ENCODE assay signal across 27 cellular contexts in the genomic region with DNA sequence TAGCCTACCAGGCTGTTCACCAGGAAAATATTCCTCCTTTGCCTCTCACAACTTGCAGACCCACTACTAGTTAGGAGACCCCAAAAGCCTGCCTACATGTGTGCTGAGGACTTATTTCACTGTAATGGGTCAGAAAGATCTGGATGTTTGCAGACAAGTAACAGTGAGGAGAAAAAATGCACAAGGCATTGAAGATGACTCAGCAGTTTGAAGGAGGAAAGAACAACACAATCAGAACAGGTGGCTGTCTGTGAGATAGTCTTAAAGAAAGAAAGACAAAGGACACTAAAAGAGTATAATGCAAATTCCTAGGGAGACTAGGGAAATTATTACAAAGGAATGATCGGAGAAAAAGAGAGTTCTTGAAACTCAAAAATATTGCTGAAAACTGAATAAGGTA.
A peak's percentile ranks its signal among the peaks of the same experiment; 100 is the strongest.
DNase-seq lines count a peak whose midpoint lies in the region; ATAC-seq, FAIRE-seq and TF ChIP-seq lines count a peak whose summit lies in the region.
"Had no signal": no experiment of that assay in that cellular context is flagged by ENCODE, and none has a peak within 500 bp of the region (broad histone marks: within the 10 kb centered on the region; RNA-seq: fewer than 3 reads in every experiment).

No MANE protein-coding gene starts in this region.

- H2BK15ac ChIP-seq in H1 (ENCODE audit: low read length) = no peak overlapping the region

- H3K4me1 ChIP-seq in HepG2 (ENCODE audit: insufficient read depth, low read length) = no peaks in the 10 kb centered on the region
- H3K4me1 ChIP-seq in right lobe of liver = no peaks in the 10 kb centered on the region
- peaks cover 10% of the 10 kb centered on the region for H3K4me1 ChIP-seq in Loucy (ENCODE audit: insufficient read depth, low read length, poor library complexity, severe bottlenecking)
- peaks cover 0 to 5% (median under 1%) of the 10 kb centered on the region in 4 experiments; a peak in 2 of 7 replicates for H3K4me1 ChIP-seq in H1 (replicated peaks in 1 of 4; ENCODE audit: control insufficient read depth in 3 of 4, insufficient read depth in 4 of 4, low read length in 3 of 4)
- H3K4me1 ChIP-seq: ascending aorta, pancreas, SJCRH30 had no signal

- TF ChIP-seq RAD21 in HepG2 (CRISPR knock-in tag; IDR thresholded peaks at IDR 0.05) (no peak), H1 (IDR thresholded peaks at IDR 0.05 in 1 of 2, conservative IDR thresholded peaks at IDR 0.05 in 1 of 2; ENCODE audit: low read depth in 2 of 2, low read length in 2 of 2) (no peak)

- H2BK5ac ChIP-seq in H1 (ENCODE audit: low read depth, low read length) = peak overlapping the region; percentile 26; the same call in 1 of the 2 replicates

- no peaks in the 10 kb centered on the region for H3K9me3 ChIP-seq in HepG2 (ENCODE audit: low read length)
- H3K9me3 ChIP-seq in right lobe of liver = no peaks in the 10 kb centered on the region
- no peaks in the 10 kb centered on the region for H3K9me3 ChIP-seq in Loucy (ENCODE audit: insufficient read depth, low read depth, low read length)
- H3K9me3 ChIP-seq in H1 (ENCODE audit: insufficient read depth in 2 of 2, low read depth in 1 of 2, low read length in 1 of 2) = no peaks in the 10 kb centered on the region
- H3K9me3 ChIP-seq: ascending aorta, pancreas, SJCRH30 had no signal

- CTCF ChIA-PET in HepG2 (lab: Yijun Ruan, JAX; ENCODE audit: low intra/inter-chr PET ratio, low total read pairs) (no interaction called here), H1 (lab: Charles Lee; ENCODE audit: partially characterized antibody) (no interaction called here)

- no peaks in the 10 kb centered on the region for H3K36me3 ChIP-seq in HepG2 (replicated peaks in 1 of 2; ENCODE audit: control insufficient read depth in 1 of 2, insufficient read depth in 2 of 2, low read length in 2 of 2)
- H3K36me3 ChIP-seq in right lobe of liver = no peaks in the 10 kb centered on the region
- H3K36me3 ChIP-seq in Loucy (ENCODE audit: insufficient read depth, low read length) = no peaks in the 10 kb centered on the region
- H3K36me3 ChIP-seq in H1 (ENCODE audit: control insufficient read depth in 2 of 4, insufficient read depth in 4 of 4, low read length in 3 of 4) = no peaks in the 10 kb centered on the region
- H3K36me3 ChIP-seq: ascending aorta, pancreas, SJCRH30 had no signal

- H4K20me1 ChIP-seq in HepG2 (ENCODE audit: insufficient read depth, low read length) (no peaks in the 10 kb centered on the region), Loucy (ENCODE audit: insufficient read depth, low read length, poor library complexity, severe bottlenecking) (no peaks in the 10 kb centered on the region), H1 (replicated peaks in 1 of 2; ENCODE audit: control insufficient read depth in 1 of 2, insufficient read depth in 2 of 2, low read length in 2 of 2) (no peaks in the 10 kb centered on the region)

- TF ChIP-seq EP300 in HepG2 (IDR thresholded peaks at IDR 0.05; ENCODE audit: low read depth in 2 of 2, low read length in 2 of 2) = no peak
- no peak for TF ChIP-seq EP300 in HepG2 (CRISPR knock-in tag; IDR thresholded peaks at IDR 0.05; ENCODE audit: borderline replicate concordance)
- TF ChIP-seq EP300 in H1 (IDR thresholded peaks at IDR 0.05; ENCODE audit: borderline replicate concordance in 1 of 2, low read depth in 2 of 2, low read length in 2 of 2) = no peak

- H2BK12ac ChIP-seq in H1 (ENCODE audit: low read depth, low read length) = 0 out of 2 replicates have a peak overlapping the region, but pooled peaks have one; percentile 71

- intact Hi-C loops in HepG2 (cut with micrococcal nuclease; ENCODE audit: unreplicated experiment) = no loop called here
- intact Hi-C loops in right lobe of liver (cut with DNase I) = no loop called here

- H3K4me3 ChIP-seq in HepG2 (replicated peaks in 1 of 3; ENCODE audit: insufficient read depth in 1 of 3, low read depth in 2 of 3, low read length in 3 of 3) = no peak overlapping the region
- no peak overlapping the region for H3K4me3 ChIP-seq in right lobe of liver
- H3K4me3 ChIP-seq in Loucy (ENCODE audit: low read length, poor library complexity, severe bottlenecking) = no peak overlapping the region
- no peak overlapping the region for H3K4me3 ChIP-seq in H1 (ENCODE audit: extremely low read depth in 1 of 4, insufficient read depth in 2 of 4, low read depth in 3 of 4, low read length in 4 of 4)
- H3K4me3 ChIP-seq: ascending aorta, pancreas, SJCRH30 had no signal

- no peak overlapping the region; the same call in 1 of the 2 replicates for H2BK20ac ChIP-seq in H1 (ENCODE audit: low read length)

- no peak overlapping the region for H2AFZ ChIP-seq in HepG2 (ENCODE audit: low read length)
- peak overlapping the region; percentile 44 for H2AFZ ChIP-seq in Loucy (ENCODE audit: low read length)
- H2AFZ ChIP-seq in H1 (ENCODE audit: low read length) = peak overlapping the region; percentile 68

- in situ Hi-C loops in HepG2 (cut with HindIII; ENCODE audit: extremely low pct_ligation_motif_present, low pct_unique_long_range_greater_than_20kb) = no loop called here

- H3F3A ChIP-seq in Loucy (ENCODE audit: low read depth) = no peaks in the 10 kb centered on the region

- no peak for ATAC-seq in HepG2
- ATAC-seq in right lobe of liver = no peak
- no peak for ATAC-seq in GM21381 (IDR thresholded peaks at IDR 0.05; ENCODE audit: unreplicated experiment)
- ATAC-seq: activated T-helper 17 cell treated with anti-CD3 and anti-CD28 coated beads, Interleukin-2, amount 50 U/mL, for 72 hours; left ventricle myocardium superior; pancreas; right cardiac atrium; stimulated activated effector memory CD8-positive, alpha-beta T cell treated with anti-CD3 and anti-CD28 coated beads, Interleukin-12 subunit alpha, Interleukin-12 subunit beta, amount 100 ng/mL, for 72 hours had no signal

- no peaks in the 10 kb centered on the region for H3K79me2 ChIP-seq in HepG2 (ENCODE audit: insufficient read depth, low read length)
- H3K79me2 ChIP-seq in Loucy (ENCODE audit: insufficient read depth, low read length) = no peaks in the 10 kb centered on the region
- H3K79me2 ChIP-seq in H1 (ENCODE audit: control insufficient read depth in 1 of 2, insufficient read depth in 2 of 2, low read length in 2 of 2) = no peaks in the 10 kb centered on the region

- POLR2A ChIA-PET in HepG2 (lab: Yijun Ruan, JAX) = no interaction called here
- POLR2A ChIA-PET in H1 (lab: Charles Lee; ENCODE audit: partially characterized antibody) = no interaction called here

- no peaks in the 10 kb centered on the region for H3K23me2 ChIP-seq in H1 (ENCODE audit: low read depth, low read length)

- H3K79me1 ChIP-seq in H1 (ENCODE audit: low read depth, low read length) = no peaks in the 10 kb centered on the region

- no peak overlapping the region for H4K5ac ChIP-seq in H1 (ENCODE audit: insufficient read length, low read depth, low read length)

- no peak overlapping the region for H2AK5ac ChIP-seq in H1 (ENCODE audit: low read depth, low read length)

- H2BK120ac ChIP-seq in H1 (replicated peaks; ENCODE audit: low read depth, low read length) = no peak overlapping the region

- no TSS peak for BruUV-seq in HepG2 (replicated peaks; lab: Mats Ljungman, UMichigan)

- FAIRE-seq in HepG2 (lab: Jason Lieb, UNC) (no peak), H1 (lab: Jason Lieb, UNC) (no peak), urothelium cell line (lab: Jason Lieb, UNC) (peak; percentile 17)
- FAIRE-seq: endometrium, GM18507, pancreas had no signal

- H3K23ac ChIP-seq in H1 (ENCODE audit: insufficient read length) = no peak overlapping the region

- no peak for DNase-seq in HepG2 (ENCODE audit: low spot score)
- DNase-seq in right lobe of liver = no peak
- DNase-seq in H1 (ENCODE audit: low read depth in 1 of 2, low spot score in 2 of 2) = no peak
- no peak for DNase-seq in urothelium cell line (ENCODE audit: low spot score)
- no peak for DNase-seq in inferior parietal cortex (ENCODE audit: extremely low spot score)
- no peak for DNase-seq in mesenteric fat pad (ENCODE audit: low spot score)
- DNase-seq: activated CD4-positive, alpha-beta T cell treated with anti-CD3 and anti-CD28 coated beads, Interleukin-2, amount 50 U/mL, for 4 hours; activated CD4-positive, CD25-positive, alpha-beta regulatory T cell; DMS153; islet precursor cell; left ventricle myocardium superior; MM.1S; NCI-H1436; NCI-H2081 treated with DMSO at 0.1 percent for 48 hours; NCI-H446; NCI-H82; pancreas; right cardiac atrium; SJCRH30; stimulated activated CD4-positive, alpha-beta T cell treated with anti-CD3 and anti-CD28 coated beads, Interleukin-4, amount 100 ng/mL, for 1 hour had no signal

- TF ChIP-seq POLR2A in HepG2 (IDR thresholded peaks at IDR 0.05; ENCODE audit: insufficient read depth in 1 of 2, low read depth in 2 of 2, low read length in 2 of 2) = no peak
- no peak for TF ChIP-seq POLR2A in right lobe of liver (IDR thresholded peaks at IDR 0.05)
- TF ChIP-seq POLR2A in H1 (IDR thresholded peaks at IDR 0.05; ENCODE audit: control extremely low read depth in 1 of 2, low read depth in 2 of 2, low read length in 2 of 2) = no peak

- H3K18ac ChIP-seq in H1 (ENCODE audit: extremely low read depth, low read length) = no peak overlapping the region

- H4K8ac ChIP-seq in H1 (ENCODE audit: extremely low read depth, insufficient read depth, low read length) = no peak overlapping the region

- WGBS in HepG2 (ENCODE audit: low lambda C conversion rate) = 92% methylated on average over 1 of the region's 1 CpG
- 88% methylated on average over 1 of the region's 1 CpG for WGBS in right lobe of liver (ENCODE audit: insufficient coverage, low coverage, low lambda C conversion rate, missing lambda C conversion rate)
- 88% methylated on average over 1 of the region's 1 CpG; no CpG with 5 or more reads in 1 of the 2 experiments for WGBS in H1 (ENCODE audit: extremely low coverage in 1 of 2, insufficient coverage in 1 of 2, insufficient read length in 1 of 2, insufficient replicate concordance in 2 of 2, low coverage in 1 of 2, low lambda C conversion rate in 2 of 2, missing lambda C conversion rate in 1 of 2), 2 experiments

- H3K27ac ChIP-seq in HepG2 (ENCODE audit: extremely low read length, insufficient read depth, low read length) (no peak overlapping the region), right lobe of liver (no peak overlapping the region), H1 (ENCODE audit: low read depth, low read length) (0 out of 2 replicates have a peak overlapping the region, but pooled peaks have one; percentile 26)
- H3K27ac ChIP-seq: ascending aorta, pancreas, SJCRH30 had no signal

- H3K27me3 ChIP-seq in HepG2 (ENCODE audit: control insufficient read depth in 1 of 2, insufficient read depth in 2 of 2, low read length in 2 of 2) (0 out of 5 replicates have a peak, but pooled peaks cover 0 to 1% of the 10 kb centered on the region in 2 experiments), right lobe of liver (no peaks in the 10 kb centered on the region), Loucy (ENCODE audit: insufficient read depth, low read length, poor library complexity, severe bottlenecking) (no peaks in the 10 kb centered on the region), H1 (replicated peaks in 1 of 4; ENCODE audit: control insufficient read depth in 3 of 4, extremely low read depth in 1 of 4, insufficient read depth in 3 of 4, low read length in 3 of 4) (no peaks in the 10 kb centered on the region)
- H3K27me3 ChIP-seq: ascending aorta, SJCRH30 had no signal

- H3K14ac ChIP-seq in H1 (ENCODE audit: insufficient read length) = no peak overlapping the region

- no peak overlapping the region for H3K4ac ChIP-seq in H1 (replicated peaks; ENCODE audit: insufficient read length, low read depth, low read length)

- no peak overlapping the region for H3K56ac ChIP-seq in H1 (replicated peaks; ENCODE audit: insufficient read length, low read depth, low read length)

- H4K91ac ChIP-seq in H1 (replicated peaks; ENCODE audit: insufficient read length, low read length) = no peak overlapping the region

- H3K9me2 ChIP-seq in Loucy (replicated peaks; ENCODE audit: low read depth, low read length) = no peaks in the 10 kb centered on the region

- H3K9ac ChIP-seq in HepG2 (ENCODE audit: insufficient read depth, low read depth, low read length) (no peak overlapping the region), Loucy (ENCODE audit: low read depth, low read length, poor library complexity, severe bottlenecking) (peak overlapping the region; percentile 1), H1 (replicated peaks in 1 of 4; ENCODE audit: extremely low read depth in 1 of 4, low read depth in 3 of 4, low read length in 3 of 4) (no peak overlapping the region)

- H3K4me2 ChIP-seq in HepG2 (ENCODE audit: low read depth, low read length) (no peak overlapping the region), Loucy (ENCODE audit: low read depth, low read length, poor library complexity, severe bottlenecking) (peak overlapping the region; percentile 2), H1 (ENCODE audit: insufficient read depth in 1 of 2, low read depth in 2 of 2, low read length in 2 of 2) (no peak overlapping the region)

- TF ChIP-seq CTCF in HepG2 (CRISPR knock-in tag; IDR thresholded peaks at IDR 0.05) (no peak), right lobe of liver (IDR thresholded peaks at IDR 0.05) (no peak), Loucy (conservative IDR thresholded peaks at IDR 0.05; ENCODE audit: low read length) (no peak), H1 (IDR thresholded peaks at IDR 0.05; ENCODE audit: control extremely low read depth in 1 of 3, insufficient read depth in 1 of 3, low read depth in 1 of 3, low read length in 3 of 3) (no peak)
